Comparison of ENCODE assay signal across 9 cellular contexts in genomic region chr2:28155627-28156026, GRCh38.
DNase-seq lines count a peak whose midpoint lies in the region; TF ChIP-seq lines count a peak whose summit lies in the region.
"Had no signal": no experiment of that assay in that cellular context is flagged by ENCODE, and none has a peak within 500 bp of the region (broad histone marks: within the 10 kb centered on the region; RNA-seq: fewer than 3 reads in every experiment).

No MANE protein-coding gene starts in this region.

- H3K27ac ChIP-seq in liver (ENCODE audit: low read depth in 1 of 2, low read length in 2 of 2), result no peak overlapping the region

- no peak overlapping the region for H3K4me3 Mint-ChIP-seq in Calu3 (ENCODE audit: low read depth, unreplicated experiment)
- H3K4me3 Mint-ChIP-seq: activated B cell treated with CpG ODN at 0.5 μM for 24 hours had no signal

- no peaks in the 10 kb centered on the region for H3K27me3 ChIP-seq in liver (ENCODE audit: control insufficient read depth in 4 of 4, insufficient read depth in 4 of 4, low read length in 3 of 4)

- H3K9ac ChIP-seq in liver (ENCODE audit: low read depth in 1 of 2, low read length in 2 of 2), result no peak overlapping the region

- H3K4me3 ChIP-seq in WI38 (ENCODE audit: low read depth, low read length) (no peak overlapping the region), liver (ENCODE audit: low read depth in 1 of 3, low read length in 3 of 3) (no peak overlapping the region)

- no TSS peak for BruUV-seq in Calu3 (replicated peaks; lab: Mats Ljungman, UMichigan)

- WGBS in liver, result 61% methylated on average over 1 of the region's 1 CpG

- no peaks in the 10 kb centered on the region for H3K27me3 Mint-ChIP-seq in Calu3 (ENCODE audit: unreplicated experiment)
- H3K27me3 Mint-ChIP-seq: activated B cell treated with CpG ODN at 0.5 μM for 24 hours had no signal

- TF ChIP-seq CTCF in Calu3 (IDR thresholded peaks at IDR 0.05; ENCODE audit: unreplicated experiment), result peak; percentile 41
- peak; percentile 53 for TF ChIP-seq CTCF in WI38 (IDR thresholded peaks at IDR 0.05; ENCODE audit: low read depth, low read length)
- TF ChIP-seq CTCF in liver (IDR thresholded peaks at IDR 0.05; ENCODE audit: low read depth, low read length, missing input control), result peak; percentile 58

- H3K36me3 Mint-ChIP-seq in Calu3 (ENCODE audit: insufficient read depth, unreplicated experiment), result no peaks in the 10 kb centered on the region

- peaks cover 2% of the 10 kb centered on the region for H3K4me1 Mint-ChIP-seq in Calu3 (ENCODE audit: low read depth, unreplicated experiment)
- H3K4me1 Mint-ChIP-seq: activated B cell treated with CpG ODN at 0.5 μM for 24 hours had no signal

- H3K36me3 ChIP-seq in liver (ENCODE audit: control insufficient read depth in 4 of 4, insufficient read depth in 3 of 4, low read depth in 1 of 4, low read length in 3 of 4), result no peaks in the 10 kb centered on the region

- no peaks in the 10 kb centered on the region for H3K9me3 Mint-ChIP-seq in Calu3 (ENCODE audit: low read depth, unreplicated experiment)

- H3K9me3 ChIP-seq in liver (ENCODE audit: control insufficient read depth in 4 of 4, low read length in 3 of 4), result peaks cover 2 to 5% (median 3%) of the 10 kb centered on the region in 4 donors

- H3K4me1 ChIP-seq in liver (ENCODE audit: control insufficient read depth in 4 of 4, insufficient read depth in 4 of 4, low read length in 3 of 4), result no peaks in the 10 kb centered on the region

- intact Hi-C loops in Calu3 (cut with micrococcal nuclease; ENCODE audit: unreplicated experiment), result loop anchor here (10.0 kb wide), 1 partner anchor 239 kb away; the partner anchor contains the start of gene FOSL2

- H3K27ac Mint-ChIP-seq in Calu3 (ENCODE audit: unreplicated experiment), result no peak overlapping the region
- H3K27ac Mint-ChIP-seq: activated B cell treated with CpG ODN at 0.5 μM for 24 hours had no signal

- peak; percentile 62 to 67 for TF ChIP-seq RAD21 in liver (IDR thresholded peaks at IDR 0.05)

- DNase-seq in Calu3 (peak; percentile 10), HK-2 (ENCODE audit: unreplicated experiment) (peak; percentile 31), NCI-H226 (no peak), NOMO-1 treated with dmso at 0.1 percent for 144 hours (lab: John Stamatoyannopoulos, UW; ENCODE audit: unreplicated experiment) (no peak), OCI-M2 (lab: John Stamatoyannopoulos, UW; ENCODE audit: unreplicated experiment) (no peak), hippocampal formation (lab: John Stamatoyannopoulos, UW) (no peak)
- DNase-seq: activated B cell treated with CpG ODN at 0.5 μM for 24 hours had no signal

- CTCF ChIA-PET in Calu3 (lab: Charles Lee), result interaction anchor here (1.0 kb wide), 1 partner anchor 241 kb away, joined by 4 read pairs; no protein-coding TSS in a partner anchor

TF ChIP-seq in liver, 16 proteins besides CTCF, POLR2A, EP300 and RAD21:
- no peak for TF ChIP-seq HNF4A (conservative IDR thresholded peaks at IDR 0.05)
- no peak for TF ChIP-seq EGR1 (IDR thresholded peaks at IDR 0.05; ENCODE audit: low read depth in 2 of 2)
- TF ChIP-seq HNF4G (IDR thresholded peaks at IDR 0.05), result no peak
- TF ChIP-seq, protein P1, sequence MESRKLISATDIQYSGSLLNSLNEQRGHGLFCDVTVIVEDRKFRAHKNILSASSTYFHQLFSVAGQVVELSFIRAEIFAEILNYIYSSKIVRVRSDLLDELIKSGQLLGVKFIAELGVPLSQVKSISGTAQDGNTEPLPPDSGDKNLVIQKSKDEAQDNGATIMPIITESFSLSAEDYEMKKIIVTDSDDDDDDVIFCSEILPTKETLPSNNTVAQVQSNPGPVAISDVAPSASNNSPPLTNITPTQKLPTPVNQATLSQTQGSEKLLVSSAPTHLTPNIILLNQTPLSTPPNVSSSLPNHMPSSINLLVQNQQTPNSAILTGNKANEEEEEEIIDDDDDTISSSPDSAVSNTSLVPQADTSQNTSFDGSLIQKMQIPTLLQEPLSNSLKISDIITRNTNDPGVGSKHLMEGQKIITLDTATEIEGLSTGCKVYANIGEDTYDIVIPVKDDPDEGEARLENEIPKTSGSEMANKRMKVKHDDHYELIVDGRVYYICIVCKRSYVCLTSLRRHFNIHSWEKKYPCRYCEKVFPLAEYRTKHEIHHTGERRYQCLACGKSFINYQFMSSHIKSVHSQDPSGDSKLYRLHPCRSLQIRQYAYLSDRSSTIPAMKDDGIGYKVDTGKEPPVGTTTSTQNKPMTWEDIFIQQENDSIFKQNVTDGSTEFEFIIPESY (IDR thresholded peaks at IDR 0.05), result no peak
- TF ChIP-seq JUND (IDR thresholded peaks at IDR 0.05), result no peak
- TF ChIP-seq FOXA1 (IDR thresholded peaks at IDR 0.05), result no peak
- TF ChIP-seq YY1 (IDR thresholded peaks at IDR 0.05), result no peak
- TF ChIP-seq, protein P2, sequence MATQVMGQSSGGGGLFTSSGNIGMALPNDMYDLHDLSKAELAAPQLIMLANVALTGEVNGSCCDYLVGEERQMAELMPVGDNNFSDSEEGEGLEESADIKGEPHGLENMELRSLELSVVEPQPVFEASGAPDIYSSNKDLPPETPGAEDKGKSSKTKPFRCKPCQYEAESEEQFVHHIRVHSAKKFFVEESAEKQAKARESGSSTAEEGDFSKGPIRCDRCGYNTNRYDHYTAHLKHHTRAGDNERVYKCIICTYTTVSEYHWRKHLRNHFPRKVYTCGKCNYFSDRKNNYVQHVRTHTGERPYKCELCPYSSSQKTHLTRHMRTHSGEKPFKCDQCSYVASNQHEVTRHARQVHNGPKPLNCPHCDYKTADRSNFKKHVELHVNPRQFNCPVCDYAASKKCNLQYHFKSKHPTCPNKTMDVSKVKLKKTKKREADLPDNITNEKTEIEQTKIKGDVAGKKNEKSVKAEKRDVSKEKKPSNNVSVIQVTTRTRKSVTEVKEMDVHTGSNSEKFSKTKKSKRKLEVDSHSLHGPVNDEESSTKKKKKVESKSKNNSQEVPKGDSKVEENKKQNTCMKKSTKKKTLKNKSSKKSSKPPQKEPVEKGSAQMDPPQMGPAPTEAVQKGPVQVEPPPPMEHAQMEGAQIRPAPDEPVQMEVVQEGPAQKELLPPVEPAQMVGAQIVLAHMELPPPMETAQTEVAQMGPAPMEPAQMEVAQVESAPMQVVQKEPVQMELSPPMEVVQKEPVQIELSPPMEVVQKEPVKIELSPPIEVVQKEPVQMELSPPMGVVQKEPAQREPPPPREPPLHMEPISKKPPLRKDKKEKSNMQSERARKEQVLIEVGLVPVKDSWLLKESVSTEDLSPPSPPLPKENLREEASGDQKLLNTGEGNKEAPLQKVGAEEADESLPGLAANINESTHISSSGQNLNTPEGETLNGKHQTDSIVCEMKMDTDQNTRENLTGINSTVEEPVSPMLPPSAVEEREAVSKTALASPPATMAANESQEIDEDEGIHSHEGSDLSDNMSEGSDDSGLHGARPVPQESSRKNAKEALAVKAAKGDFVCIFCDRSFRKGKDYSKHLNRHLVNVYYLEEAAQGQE (IDR thresholded peaks at IDR 0.05), result no peak
- TF ChIP-seq, protein P3, sequence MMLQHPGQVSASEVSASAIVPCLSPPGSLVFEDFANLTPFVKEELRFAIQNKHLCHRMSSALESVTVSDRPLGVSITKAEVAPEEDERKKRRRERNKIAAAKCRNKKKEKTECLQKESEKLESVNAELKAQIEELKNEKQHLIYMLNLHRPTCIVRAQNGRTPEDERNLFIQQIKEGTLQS (IDR thresholded peaks at IDR 0.05), result no peak

Comparison
In these comparisons a context has a peak if more than half of its experiments do, and no peak if none do; other contexts are left out.
1. DNase-seq: peak in Calu3 (single experiment) and HK-2 (single experiment); none in NCI-H226 (single experiment), NOMO-1 treated with dmso at 0.1 percent for 144 hours (single experiment), OCI-M2 (single experiment) and hippocampal formation (0 of 2).
2. Peak in every context shown above with its lines, with median percentiles within 50 percentile points of each other: CTCF ChIP-seq.